7 cellular contexts compared by ENCODE assay signal in the genomic region with DNA sequence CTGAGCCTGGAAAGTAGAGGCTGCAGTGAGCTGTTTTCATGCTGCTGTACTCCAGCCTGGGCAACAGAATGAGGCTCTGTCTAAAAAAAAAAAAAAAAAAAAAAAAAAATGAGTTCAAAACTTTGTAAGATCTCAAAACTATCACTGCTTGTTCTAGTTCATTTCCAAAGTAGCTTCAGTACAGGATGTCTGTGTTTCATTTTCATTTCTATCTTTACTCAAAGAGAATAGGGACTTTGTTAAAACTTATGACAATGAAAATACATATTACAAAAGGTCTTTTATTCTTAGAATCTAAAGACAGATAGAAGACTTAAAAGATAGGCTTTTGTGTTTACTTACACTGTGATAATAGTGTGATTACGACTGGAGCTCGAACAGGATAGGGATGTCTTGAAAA.
"Had no signal": no experiment of that assay in that cellular context is flagged by ENCODE, and none has a peak within 500 bp of the region (broad histone marks: within the 10 kb centered on the region; RNA-seq: fewer than 3 reads in every experiment).

No MANE protein-coding gene starts in this region.

- DNase-seq: H9, HCEC 1CT, KBM-7 had no signal

- H3K36me3 Mint-ChIP-seq: IgD-negative memory B cell had no signal

- H3K27me3 Mint-ChIP-seq: IgD-negative memory B cell had no signal

- H3K27ac Mint-ChIP-seq: GM23338, H9, IgD-negative memory B cell had no signal

- H2AFZ ChIP-seq: GM23338 had no signal

- ATAC-seq: GM23338, HepG2 had no signal

- H3K4me3 ChIP-seq: GM23338 had no signal

- H3K4me3 Mint-ChIP-seq: GM23338, H9, IgD-negative memory B cell had no signal

- H3K4me1 Mint-ChIP-seq: GM23338, H9, IgD-negative memory B cell had no signal

- H3K27ac ChIP-seq: HL-60 had no signal

- H3K9me3 Mint-ChIP-seq: GM23338, H9, IgD-negative memory B cell had no signal

- H3K4me2 ChIP-seq: GM23338 had no signal
